Comparison of ENCODE assay signal across 1 cellular context in genomic region chr3:53072653-53073552, GRCh38.
TF ChIP-seq lines count a peak whose summit lies in the region.

No MANE protein-coding gene starts in this region.

TF ChIP-seq in K562, 482 proteins besides CTCF, POLR2A, EP300 and RAD21 (continued from another document):
- TF ChIP-seq CLOCK (CRISPR knock-in tag; IDR thresholded peaks at IDR 0.05; ENCODE audit: borderline replicate concordance) (no peak), PATZ1 (CRISPR knock-in tag; IDR thresholded peaks at IDR 0.05; ENCODE audit: borderline replicate concordance) (no peak), RNF2 (IDR thresholded peaks at IDR 0.05) (no peak), ZBED1 (IDR thresholded peaks at IDR 0.05) (no peak), CBFA2T3 (IDR thresholded peaks at IDR 0.05) (no peak), SRSF9 (IDR thresholded peaks at IDR 0.05; ENCODE audit: borderline replicate concordance, low read depth, low read length) (no peak), TSHZ1 (CRISPR knock-in tag; IDR thresholded peaks at IDR 0.05) (no peak), KDM1A (IDR thresholded peaks at IDR 0.05) (no peak), ZBTB17 (CRISPR knock-in tag; IDR thresholded peaks at IDR 0.05) (no peak), JUND (IDR thresholded peaks at IDR 0.05; ENCODE audit: borderline replicate concordance, low read depth, low read length) (no peak), JUND (tag; IDR thresholded peaks at IDR 0.05; ENCODE audit: borderline replicate concordance, low read depth, low read length) (no peak), TOE1 (IDR thresholded peaks at IDR 0.05; ENCODE audit: borderline replicate concordance) (no peak), TOE1 (CRISPR knock-in tag; IDR thresholded peaks at IDR 0.05; ENCODE audit: borderline replicate concordance, low read depth) (no peak), ZNF354B (CRISPR knock-in tag; IDR thresholded peaks at IDR 0.05) (no peak), PCBP2 (IDR thresholded peaks at IDR 0.05; ENCODE audit: low read depth, low read length, poor library complexity, severe bottlenecking) (no peak), MXD1 (CRISPR knock-in tag; IDR thresholded peaks at IDR 0.05; ENCODE audit: borderline replicate concordance, poor library complexity, severe bottlenecking) (no peak), JUN (IDR thresholded peaks at IDR 0.05; ENCODE audit: borderline replicate concordance, low read depth, low read length) (no peak), JUN (CRISPR knock-in tag; IDR thresholded peaks at IDR 0.05; ENCODE audit: borderline replicate concordance) (no peak), CHD4 (IDR thresholded peaks at IDR 0.05; ENCODE audit: insufficient read depth, insufficient replicate concordance, low read depth, low read length, poor library complexity, severe bottlenecking) (no peak), ATF4 (CRISPR knock-in tag; IDR thresholded peaks at IDR 0.05) (no peak), CGGBP1 (CRISPR knock-in tag; IDR thresholded peaks at IDR 0.05) (no peak), HES1 (IDR thresholded peaks at IDR 0.05; ENCODE audit: low read depth) (no peak), SMAD2 (IDR thresholded peaks at IDR 0.05; ENCODE audit: low read depth, low read length) (no peak), MCM3 (IDR thresholded peaks at IDR 0.05) (no peak), FOXK2 (conservative IDR thresholded peaks at IDR 0.05 in 1 of 2, IDR thresholded peaks at IDR 0.05 in 1 of 2; ENCODE audit: low read depth in 2 of 2) (no peak), ZNF584 (CRISPR knock-in tag; IDR thresholded peaks at IDR 0.05; ENCODE audit: low read depth) (no peak), ZBTB12 (CRISPR knock-in tag; IDR thresholded peaks at IDR 0.05) (no peak), ZNF830 (CRISPR knock-in tag; IDR thresholded peaks at IDR 0.05) (no peak), NKRF (IDR thresholded peaks at IDR 0.05; ENCODE audit: borderline replicate concordance) (no peak), IRF2 (CRISPR knock-in tag; IDR thresholded peaks at IDR 0.05) (no peak), SRSF7 (optimal IDR thresholded peaks at IDR 0.05; ENCODE audit: low read depth, low read length) (no peak), SMARCA4 (IDR thresholded peaks at IDR 0.05) (no peak), TRIM28 (IDR thresholded peaks at IDR 0.05) (no peak), MEIS2 (IDR thresholded peaks at IDR 0.05; ENCODE audit: partially characterized antibody) (no peak), TAF7 (tag; IDR thresholded peaks at IDR 0.05) (no peak), CTBP1 (IDR thresholded peaks at IDR 0.05; ENCODE audit: borderline replicate concordance) (no peak; the same call in 1 of the 2 replicates)
